ENCODE assay signal across 31 cellular contexts in genomic region chr17:34287858-34288257, GRCh38. TPM values are rescaled to one million over a fixed set of nuclear protein-coding genes. Genes with fewer than 3 reads are reported as not detected.
"Had no signal": no experiment of that assay in that cellular context is flagged by ENCODE, and none has a peak within 500 bp of the region (broad histone marks: within the 10 kb centered on the region; RNA-seq: fewer than 3 reads in every experiment).

No MANE protein-coding gene starts in this region.

- H3K9me3 ChIP-seq: heart right ventricle, lower lobe of right lung, right atrium auricular region, spleen, testis, tibial artery had no signal

- DNase-seq: cortex of kidney; dorsolateral prefrontal cortex; effector CD4-positive, alpha-beta T cell; foreskin melanocyte; glutamatergic neuron; heart right ventricle; hypothalamus; immature natural killer cell; islet precursor cell; kidney glomerular epithelial cell; left ventricle myocardium superior; lower lobe of right lung; natural killer cell; occipital lobe; spleen; stimulated activated CD4-positive, alpha-beta T cell treated with anti-CD3 and anti-CD28 coated beads, Interleukin-4, amount 100 ng/mL, for 4 hours; stimulated activated naive CD8-positive, alpha-beta T cell treated with anti-CD3 and anti-CD28 coated beads, Interleukin-15, Interleukin-2, amounts not matched to agents 100 U/mL and 50 U/mL, for 24 hours; substantia nigra; testis; tibial artery had no signal

- H3K27me3 ChIP-seq: heart right ventricle, right atrium auricular region, testis, tibial artery had no signal

- H3K36me3 Mint-ChIP-seq: immature natural killer cell; natural killer cell; stimulated activated memory B cell treated with anti-CD40 and anti-IgM and Interleukin-4, amounts not matched to agents 10 μg/mL and 1 μg/mL and 100 μg/mL, for 72 hours; type B pancreatic cell had no signal

- H3K9me3 Mint-ChIP-seq: immature natural killer cell, natural killer cell, type B pancreatic cell had no signal

- H3K79me2 ChIP-seq: parathyroid adenoma had no signal

- H3K4me1 Mint-ChIP-seq: immature natural killer cell; natural killer cell; stimulated activated memory B cell treated with anti-CD40 and anti-IgM and Interleukin-4, amounts not matched to agents 10 μg/mL and 1 μg/mL and 100 μg/mL, for 72 hours had no signal

- H3K4me3 Mint-ChIP-seq: immature natural killer cell; natural killer cell; stimulated activated memory B cell treated with anti-CD40 and anti-IgM and Interleukin-4, amounts not matched to agents 10 μg/mL and 1 μg/mL and 100 μg/mL, for 72 hours; type B pancreatic cell had no signal

- H2AFZ ChIP-seq: parathyroid adenoma had no signal

- H3K9ac ChIP-seq: parathyroid adenoma had no signal

- H3K4me3 ChIP-seq: dorsolateral prefrontal cortex, heart right ventricle, lower lobe of right lung, right atrium auricular region, skin epidermis, spleen, testis, tibial artery had no signal

- H3K27ac Mint-ChIP-seq: immature natural killer cell; natural killer cell; progenitor cell of endocrine pancreas; stimulated activated memory B cell treated with anti-CD40 and anti-IgM and Interleukin-4, amounts not matched to agents 10 μg/mL and 1 μg/mL and 100 μg/mL, for 72 hours; type B pancreatic cell had no signal

- H3K27ac ChIP-seq: dorsolateral prefrontal cortex, epithelial cell of prostate, heart right ventricle, lower lobe of right lung, parathyroid adenoma, right atrium auricular region, skin epidermis, spleen, testis, tibial artery had no signal

- H3K4me1 ChIP-seq: lower lobe of right lung, parathyroid adenoma, right atrium auricular region, spleen, testis had no signal

- H3K36me3 ChIP-seq: heart right ventricle, lower lobe of right lung, right atrium auricular region, spleen, tibial artery had no signal

- ATAC-seq: esophagus mucosa; heart right ventricle; left ventricle myocardium superior; lower lobe of right lung; natural killer cell; stimulated activated memory B cell treated with anti-CD40 and anti-IgM and Interleukin-4, amounts not matched to agents 10 μg/mL and 1 μg/mL and 100 μg/mL, for 72 hours; stimulated activated naive CD8-positive, alpha-beta T cell treated with anti-CD3 and anti-CD28 coated beads, Interleukin-15, Interleukin-2, amounts not matched to agents 100 U/mL and 50 U/mL, for 24 hours had no signal

RNA-seq across cellular contexts. Expression of gene CCL11, which starts 2.3 kb away (rescaled TPM):
- total RNA-seq: dorsolateral prefrontal cortex, myocyte, natural killer cell, occipital lobe, progenitor cell of endocrine pancreas, testis had no signal
- polyA plus RNA-seq: immature natural killer cell, neural cell had no signal

RNA-seq across cellular contexts. Expression of gene CCL7, which starts 17.8 kb away (rescaled TPM):
- total RNA-seq: esophagus mucosa, left ventricle myocardium superior, lower lobe of right lung, myocyte, natural killer cell, occipital lobe, progenitor cell of endocrine pancreas, right atrium auricular region, spleen, testis, urinary bladder had no signal
- polyA plus RNA-seq: immature natural killer cell, neural cell, spleen had no signal

RNA-seq across cellular contexts. Expression of gene CCL8, which starts 31.4 kb away (rescaled TPM):
- total RNA-seq: esophagus mucosa, myocyte, natural killer cell, progenitor cell of endocrine pancreas had no signal
- polyA plus RNA-seq: immature natural killer cell, neural cell had no signal

RNA-seq across cellular contexts. Expression of gene CCL2, which starts 32.8 kb away (rescaled TPM):
- total RNA-seq: natural killer cell, progenitor cell of endocrine pancreas had no signal
